Comparison of ENCODE assay signal across 10 cellular contexts in the genomic region with DNA sequence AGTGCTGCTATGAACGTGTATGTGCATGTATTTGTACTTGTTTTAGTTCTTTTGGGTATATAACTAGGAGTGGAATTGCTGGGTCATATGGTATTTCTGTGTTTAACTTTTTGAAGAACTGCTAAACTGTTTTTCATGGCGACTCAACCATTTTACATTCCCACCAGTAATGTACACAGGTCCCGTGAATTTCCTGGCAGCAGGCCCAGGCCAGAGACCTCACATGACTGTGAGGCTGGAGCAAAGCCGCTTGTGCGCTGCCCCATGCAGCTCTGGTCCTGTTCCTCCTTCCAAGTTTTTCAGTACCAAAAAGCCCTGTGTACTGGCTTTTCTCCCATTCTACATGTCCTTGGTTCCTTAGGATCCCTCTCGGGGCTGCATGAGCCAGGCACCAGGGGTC. TPM values are rescaled to one million over a fixed set of nuclear protein-coding genes. Genes with fewer than 3 reads are reported as not detected.
DNase-seq lines count a peak whose midpoint lies in the region; TF ChIP-seq lines count a peak whose summit lies in the region.
"Had no signal": no experiment of that assay in that cellular context is flagged by ENCODE, and none has a peak within 500 bp of the region (broad histone marks: within the 10 kb centered on the region; RNA-seq: fewer than 3 reads in every experiment).

No MANE protein-coding gene starts in this region.

- peak overlapping the region in 1 of 3 experiments; percentile 57; a peak in 1 of 7 replicates for H3K27ac Mint-ChIP-seq in H9
- H3K27ac Mint-ChIP-seq: effector memory CD8-positive, alpha-beta T cell; naive thymus-derived CD8-positive, alpha-beta T cell had no signal

- H3K79me2 ChIP-seq in H9 (ENCODE audit: insufficient read depth, low read length): no peaks in the 10 kb centered on the region

- H3K27me3 Mint-ChIP-seq in H9 (ENCODE audit: low read depth): no peaks in the 10 kb centered on the region

- H3K23ac ChIP-seq in H9 (ENCODE audit: insufficient read length, low read depth, low read length): no peak overlapping the region

- H3K36me3 ChIP-seq in stomach smooth muscle (ENCODE audit: control insufficient read depth in 2 of 2, insufficient read depth in 2 of 2, low read length in 2 of 2): no peaks in the 10 kb centered on the region

- no peak for TF ChIP-seq CTCF in LNCaP clone FGC (IDR thresholded peaks at IDR 0.05; ENCODE audit: control insufficient read depth, extremely low read depth, insufficient read depth)
- TF ChIP-seq CTCF in H9 (conservative IDR thresholded peaks at IDR 0.05): no peak

- H3K9me3 Mint-ChIP-seq in H9: no peaks in the 10 kb centered on the region
- H3K9me3 Mint-ChIP-seq: effector memory CD8-positive, alpha-beta T cell had no signal

- H3K9ac ChIP-seq in stomach smooth muscle (ENCODE audit: low read length in 2 of 2): no peak overlapping the region
- H3K9ac ChIP-seq in H9 (ENCODE audit: extremely low read depth, insufficient read length, low read length): no peak overlapping the region

- H3T11ph ChIP-seq in H9 (ENCODE audit: low read length): no peak overlapping the region

- H3K56ac ChIP-seq in H9 (ENCODE audit: insufficient read length, low read depth, low read length): no peak overlapping the region

- H3K27me3 ChIP-seq in stomach smooth muscle (ENCODE audit: control insufficient read depth in 1 of 2, insufficient read depth in 2 of 2, low read length in 2 of 2) (no peaks in the 10 kb centered on the region), H9 (ENCODE audit: insufficient read depth, low read length) (no peaks in the 10 kb centered on the region)

- no peak overlapping the region for H2BK5ac ChIP-seq in H9 (ENCODE audit: insufficient read length, low read length)

- no peak overlapping the region for H3K18ac ChIP-seq in H9 (ENCODE audit: insufficient read length, low read depth, low read length)

- H4K8ac ChIP-seq in H9 (replicated peaks; ENCODE audit: insufficient read length, low read depth, low read length): no peak overlapping the region

- H3K4me3 ChIP-seq in LNCaP clone FGC (ENCODE audit: low read depth, low read length): no peak overlapping the region
- no peak overlapping the region for H3K4me3 ChIP-seq in stomach smooth muscle (ENCODE audit: low read length in 2 of 2)

- no peak overlapping the region for H2AK5ac ChIP-seq in H9 (ENCODE audit: insufficient read length, low read length)

- H3K4me3 Mint-ChIP-seq in H9: no peak overlapping the region
- H3K4me3 Mint-ChIP-seq: effector memory CD8-positive, alpha-beta T cell; naive thymus-derived CD8-positive, alpha-beta T cell had no signal

- no peak overlapping the region for H2BK15ac ChIP-seq in H9 (ENCODE audit: low read depth, low read length)

- peaks cover 47% of the 10 kb centered on the region for H3K4me1 ChIP-seq in stomach smooth muscle (ENCODE audit: control insufficient read depth, insufficient read depth, low read length)
- peaks cover 13% of the 10 kb centered on the region; the same call in 1 of the 2 replicates for H3K4me1 ChIP-seq in H9 (ENCODE audit: insufficient read depth, low read length)

- no peak overlapping the region for H3K4me2 ChIP-seq in H9 (ENCODE audit: insufficient read depth, insufficient read length, low read length)

- H3K23me2 ChIP-seq in H9 (ENCODE audit: insufficient read length, low read depth, low read length, poor library complexity, severe bottlenecking): no peaks in the 10 kb centered on the region

- WGBS in H9 (ENCODE audit: extremely low coverage, insufficient read length, low lambda C conversion rate): no CpG with 5 or more reads among the region's 6 CpGs

- no peak overlapping the region for H3K14ac ChIP-seq in H9 (ENCODE audit: insufficient read depth, low read length)

- peak; percentile 15 for DNase-seq in LNCaP clone FGC (ENCODE audit: low read depth)
- DNase-seq in cerebellar cortex (ENCODE audit: low spot score): peak; percentile 42
- DNase-seq in inferior parietal cortex (ENCODE audit: extremely low spot score): peak; percentile 47
- no peak for DNase-seq in activated CD8-positive, alpha-beta memory T cell treated with anti-CD3 and anti-CD28 coated beads for 24 hours
- no peak for DNase-seq in KG1 (lab: John Stamatoyannopoulos, UW)
- no peak for DNase-seq in H9
- DNase-seq in islet precursor cell: no peak
- DNase-seq: effector memory CD8-positive, alpha-beta T cell had no signal

- no peak overlapping the region for H2BK12ac ChIP-seq in H9 (ENCODE audit: insufficient read length, low read depth, low read length)

- H3K9me3 ChIP-seq in stomach smooth muscle (ENCODE audit: control insufficient read depth in 2 of 2, low read length in 2 of 2) (peaks cover 0 to 3% of the 10 kb centered on the region in 2 donors), H9 (ENCODE audit: control insufficient read depth, low read depth, low read length) (no peaks in the 10 kb centered on the region)

- H3K27ac ChIP-seq in stomach smooth muscle (ENCODE audit: low read length) (peak overlapping the region; percentile 64), H9 (ENCODE audit: insufficient read length, low read depth, low read length) (no peak overlapping the region)

- no peaks in the 10 kb centered on the region for H3K79me1 ChIP-seq in H9 (ENCODE audit: insufficient read depth, low read depth, low read length, poor library complexity, severe bottlenecking)

- peaks cover 50 to 60% of the 10 kb centered on the region in 2 experiments for H3K4me1 Mint-ChIP-seq in H9

- no peak overlapping the region for H2BK20ac ChIP-seq in H9 (ENCODE audit: low read depth, low read length, poor library complexity, severe bottlenecking)

- H3K36me3 Mint-ChIP-seq in H9 (ENCODE audit: insufficient read depth in 1 of 3, low read depth in 3 of 3): no peaks in the 10 kb centered on the region
- H3K36me3 Mint-ChIP-seq: naive thymus-derived CD8-positive, alpha-beta T cell had no signal

- H2BK120ac ChIP-seq in H9 (ENCODE audit: low read depth, low read length, poor library complexity, severe bottlenecking): no peak overlapping the region

- no peak overlapping the region for H4K91ac ChIP-seq in H9 (ENCODE audit: insufficient read length, low read depth, low read length)

- no peak overlapping the region for H4K5ac ChIP-seq in H9 (ENCODE audit: insufficient read length, low read depth, low read length)

- no peak overlapping the region for H2AFZ ChIP-seq in H9 (ENCODE audit: low read length)

- no peak overlapping the region for H3K4ac ChIP-seq in H9 (ENCODE audit: low read depth, low read length)

- no peaks in the 10 kb centered on the region for H4K20me1 ChIP-seq in H9 (ENCODE audit: control insufficient read depth, insufficient read depth, insufficient read length)

RNA-seq across cellular contexts. Expression of gene ACOT11, which starts 29.6 kb away (rescaled TPM):
- total RNA-seq in H9 (2021): 3.6 and 4.0 TPM in 2 replicates

RNA-seq across cellular contexts. Expression of gene FAM151A, which starts 45.7 kb away (rescaled TPM):
- not detected in 2 replicates for total RNA-seq in H9 (2021)
- total RNA-seq: naive thymus-derived CD8-positive, alpha-beta T cell had no signal

Comparison
In these comparisons a context has a peak if more than half of its experiments do, and no peak if none do; other contexts are left out.
1. DNase-seq: peak in LNCaP clone FGC (single experiment), cerebellar cortex (single experiment) and inferior parietal cortex (single experiment); none in activated CD8-positive, alpha-beta memory T cell treated with anti-CD3 and anti-CD28 coated beads for 24 hours (single experiment), KG1 (single experiment), H9 (single experiment) and islet precursor cell (single experiment).